Comparison of ENCODE assay signal across 10 cellular contexts in genomic region chr7:92058040-92058439, GRCh38.
DNase-seq lines count a peak whose midpoint lies in the region; ATAC-seq, FAIRE-seq and TF ChIP-seq lines count a peak whose summit lies in the region.
"Had no signal": no experiment of that assay in that cellular context is flagged by ENCODE, and none has a peak within 500 bp of the region (broad histone marks: within the 10 kb centered on the region; RNA-seq: fewer than 3 reads in every experiment).

No MANE protein-coding gene starts in this region.

- H3K36me3 Mint-ChIP-seq in CD4-positive, alpha-beta memory T cell = peaks cover 22 to 23% of the 10 kb centered on the region in 2 donors

- intact Hi-C loops in CD4-positive, alpha-beta memory T cell (cut with micrococcal nuclease) = no loop called here
- intact Hi-C loops in ovary (cut with DNase I) = no loop called here

- H3K27me3 Mint-ChIP-seq in CD4-positive, alpha-beta memory T cell = no peaks in the 10 kb centered on the region

- H3K27ac Mint-ChIP-seq in CD4-positive, alpha-beta memory T cell = no peak overlapping the region
- H3K27ac Mint-ChIP-seq: endodermal cell had no signal

- peaks cover 6% of the 10 kb centered on the region for H3K36me3 ChIP-seq in CD4-positive, alpha-beta memory T cell (ENCODE audit: insufficient read depth, low read length)
- H3K36me3 ChIP-seq in RWPE2 (ENCODE audit: low read depth) = peaks cover 19% of the 10 kb centered on the region
- H3K36me3 ChIP-seq in ovary = no peaks in the 10 kb centered on the region
- H3K36me3 ChIP-seq: uterus had no signal

- H3K27ac ChIP-seq in CD4-positive, alpha-beta memory T cell (ENCODE audit: low read depth, low read length) = no peak overlapping the region
- H3K27ac ChIP-seq in RWPE2 (ENCODE audit: poor library complexity, severe bottlenecking) (peak overlapping the region; percentile 23), ovary (peak overlapping the region in 1 of 2 donors; percentile 35)
- H3K27ac ChIP-seq: uterus had no signal

- ATAC-seq in RWPE2 (ENCODE audit: low read depth) = no peak

- FAIRE-seq in GM19239 (lab: Jason Lieb, UNC) = peak; percentile 31
- FAIRE-seq in islet of Langerhans (lab: Jason Lieb, UNC) = peak; percentile 30

- 87 to 90% (median 90%) methylated on average over 5 of the region's 5 CpGs for WGBS in ovary, 3 donors

- TF ChIP-seq CTCF in RWPE2 (IDR thresholded peaks at IDR 0.05; ENCODE audit: poor library complexity, severe bottlenecking) (no peak), ovary (IDR thresholded peaks at IDR 0.05) (no peak)

- no peaks in the 10 kb centered on the region for H3K9me3 Mint-ChIP-seq in CD4-positive, alpha-beta memory T cell
- H3K9me3 Mint-ChIP-seq: endodermal cell had no signal

- CTCF ChIA-PET in CD4-positive, alpha-beta memory T cell (lab: Charles Lee; ENCODE audit: partially characterized antibody) = interaction anchor here (1.5 kb wide), 1 partner anchor 13 kb away, joined by 4 read pairs; no protein-coding TSS in a partner anchor

- peak in 4 of 5 donors; percentile 20 to 34 (median 24) for DNase-seq in CD4-positive, alpha-beta memory T cell
- DNase-seq in GM19239 (ENCODE audit: insufficient read length, low spot score) (no peak), RWPE2 (ENCODE audit: low spot score) (no peak), DMS53 (lab: John Stamatoyannopoulos, UW) (no peak), C1 segment of cervical spinal cord (lab: John Stamatoyannopoulos, UW) (no peak), ovary (no peak)
- DNase-seq: endodermal cell, uterus had no signal

- POLR2A ChIA-PET in CD4-positive, alpha-beta memory T cell (lab: Charles Lee; ENCODE audit: partially characterized antibody) = no interaction called here

- peaks cover 14% of the 10 kb centered on the region in 4 donors for H3K4me1 Mint-ChIP-seq in CD4-positive, alpha-beta memory T cell

- no peak overlapping the region for H3K4me3 ChIP-seq in CD4-positive, alpha-beta memory T cell (ENCODE audit: low read length in 2 of 2)
- H3K4me3 ChIP-seq in RWPE2 (ENCODE audit: severe bottlenecking) = no peak overlapping the region
- no peak overlapping the region for H3K4me3 ChIP-seq in ovary
- H3K4me3 ChIP-seq: skin epidermis, uterus had no signal

- H3K27me3 ChIP-seq in CD4-positive, alpha-beta memory T cell (ENCODE audit: insufficient read depth, low read length) = no peaks in the 10 kb centered on the region
- H3K27me3 ChIP-seq in RWPE2 (ENCODE audit: insufficient read depth, poor library complexity, severe bottlenecking) = no peaks in the 10 kb centered on the region
- no peaks in the 10 kb centered on the region for H3K27me3 ChIP-seq in ovary
- H3K27me3 ChIP-seq: uterus had no signal

- TF ChIP-seq POLR2A in ovary (IDR thresholded peaks at IDR 0.05) = no peak

- peak overlapping the region in 7 of 8 donors; percentile 13 to 72 (median 39) for H3K4me3 Mint-ChIP-seq in CD4-positive, alpha-beta memory T cell
- H3K4me3 Mint-ChIP-seq: endodermal cell had no signal

- peaks cover 19% of the 10 kb centered on the region for H3K4me1 ChIP-seq in CD4-positive, alpha-beta memory T cell (ENCODE audit: insufficient read depth, low read length)
- H3K4me1 ChIP-seq in RWPE2 (ENCODE audit: insufficient read depth, poor library complexity, severe bottlenecking) = peaks cover 43% of the 10 kb centered on the region
- peaks cover 4% of the 10 kb centered on the region for H3K4me1 ChIP-seq in ovary (ENCODE audit: insufficient read depth)
- H3K4me1 ChIP-seq: uterus had no signal

- no peak for TF ChIP-seq EP300 in ovary (IDR thresholded peaks at IDR 0.05)

- no peaks in the 10 kb centered on the region for H3K9me3 ChIP-seq in CD4-positive, alpha-beta memory T cell (ENCODE audit: control insufficient read depth in 1 of 2, low read length in 2 of 2)
- H3K9me3 ChIP-seq in RWPE2 (ENCODE audit: severe bottlenecking) (no peaks in the 10 kb centered on the region), ovary (no peaks in the 10 kb centered on the region)
- H3K9me3 ChIP-seq: uterus had no signal

Comparison
In these comparisons a context has a peak if more than half of its experiments do, and no peak if none do; other contexts are left out.
1. DNase-seq: peak in CD4-positive, alpha-beta memory T cell (4 of 5); none in GM19239 (single experiment), RWPE2 (single experiment), DMS53 (single experiment), C1 segment of cervical spinal cord (0 of 14) and ovary (0 of 5).